Comparison of ENCODE assay signal across 13 cellular contexts in genomic region chr2:195049372-195050031, GRCh38.
DNase-seq lines count a peak whose midpoint lies in the region; ATAC-seq, FAIRE-seq and TF ChIP-seq lines count a peak whose summit lies in the region.
"Had no signal": no experiment of that assay in that cellular context is flagged by ENCODE, and none has a peak within 500 bp of the region (broad histone marks: within the 10 kb centered on the region; RNA-seq: fewer than 3 reads in every experiment).

No MANE protein-coding gene starts in this region.

- ATAC-seq in GM18520 (IDR thresholded peaks at IDR 0.05; ENCODE audit: unreplicated experiment), result peak; percentile 74
- peak; percentile 92 for ATAC-seq in GM21529 (IDR thresholded peaks at IDR 0.05; ENCODE audit: unreplicated experiment)
- ATAC-seq in HG03108 (IDR thresholded peaks at IDR 0.05; ENCODE audit: unreplicated experiment), result peak; percentile 76
- no peak for ATAC-seq in body of pancreas
- no peak for ATAC-seq in lower lobe of right lung
- ATAC-seq in left lung, result no peak

- no peaks in the 10 kb centered on the region for H3K36me3 Mint-ChIP-seq in astrocyte (ENCODE audit: low read depth, unreplicated experiment)

- no peaks in the 10 kb centered on the region for H3K4me1 Mint-ChIP-seq in astrocyte (ENCODE audit: low read depth, unreplicated experiment)

- H3K4me3 ChIP-seq in astrocyte (ENCODE audit: insufficient read depth, low read depth, low read length) (no peak overlapping the region), body of pancreas (no peak overlapping the region), lower lobe of right lung (no peak overlapping the region), left lung (no peak overlapping the region)

- no peak overlapping the region for H3K4me2 ChIP-seq in astrocyte (ENCODE audit: low read length)

- 26 to 39% methylated on average over 1 of the region's 1 CpG for WGBS in body of pancreas, 2 donors

- H3K27me3 Mint-ChIP-seq in astrocyte (ENCODE audit: low read depth, unreplicated experiment), result no peaks in the 10 kb centered on the region
- H3K27me3 Mint-ChIP-seq: CD4-positive, alpha-beta T cell had no signal

- H3K79me2 ChIP-seq in astrocyte (ENCODE audit: insufficient read depth, low read length), result no peaks in the 10 kb centered on the region

- no peaks in the 10 kb centered on the region for H4K20me1 ChIP-seq in astrocyte (ENCODE audit: insufficient read depth, low read length)

- H3K9me3 Mint-ChIP-seq in astrocyte (ENCODE audit: unreplicated experiment), result no peaks in the 10 kb centered on the region
- H3K9me3 Mint-ChIP-seq: CD4-positive, alpha-beta T cell; endodermal cell had no signal

- no peak for FAIRE-seq in astrocyte (lab: Jason Lieb, UNC)
- FAIRE-seq: islet of Langerhans had no signal

- H3K9me3 ChIP-seq in astrocyte (ENCODE audit: insufficient read depth, low read depth, low read length) (no peaks in the 10 kb centered on the region), body of pancreas (no peaks in the 10 kb centered on the region), lower lobe of right lung (no peaks in the 10 kb centered on the region), left lung (no peaks in the 10 kb centered on the region)

- H2AFZ ChIP-seq in astrocyte (ENCODE audit: low read depth, low read length), result no peak overlapping the region

- no peak overlapping the region for H3K9ac ChIP-seq in astrocyte (ENCODE audit: low read length)

- intact Hi-C loops in body of pancreas (cut with DNase I), result no loop called here
- intact Hi-C loops in cardiac septum (cut with DNase I), result no loop called here
- intact Hi-C loops in lower lobe of right lung (cut with DNase I), result no loop called here
- intact Hi-C loops in left lung (cut with DNase I), result no loop called here

- no peak for TF ChIP-seq POLR2A in body of pancreas (IDR thresholded peaks at IDR 0.05)

- no peak overlapping the region for H3K4me3 Mint-ChIP-seq in astrocyte (ENCODE audit: unreplicated experiment)
- H3K4me3 Mint-ChIP-seq: CD4-positive, alpha-beta T cell; endodermal cell had no signal

- H3K4me1 ChIP-seq in astrocyte (ENCODE audit: insufficient read depth, low read length), result no peaks in the 10 kb centered on the region
- H3K4me1 ChIP-seq in body of pancreas, result no peaks in the 10 kb centered on the region
- H3K4me1 ChIP-seq in lower lobe of right lung, result no peaks in the 10 kb centered on the region
- no peaks in the 10 kb centered on the region for H3K4me1 ChIP-seq in left lung

- no peaks in the 10 kb centered on the region for H3K27me3 ChIP-seq in astrocyte (ENCODE audit: insufficient read depth, low read length)
- H3K27me3 ChIP-seq in body of pancreas, result no peaks in the 10 kb centered on the region
- H3K27me3 ChIP-seq in lower lobe of right lung (ENCODE audit: low read depth), result no peaks in the 10 kb centered on the region
- no peaks in the 10 kb centered on the region for H3K27me3 ChIP-seq in left lung

- H3K27ac ChIP-seq in astrocyte (ENCODE audit: low read depth, low read length) (no peak overlapping the region), body of pancreas (no peak overlapping the region), lower lobe of right lung (no peak overlapping the region), left lung (no peak overlapping the region)

- H3K27ac Mint-ChIP-seq in astrocyte (ENCODE audit: unreplicated experiment), result no peak overlapping the region
- H3K27ac Mint-ChIP-seq: CD4-positive, alpha-beta T cell; endodermal cell had no signal

- peak; percentile 47 for DNase-seq in astrocyte (ENCODE audit: low read depth)
- DNase-seq in body of pancreas, result no peak
- DNase-seq in cardiac septum (ENCODE audit: low spot score), result no peak
- no peak for DNase-seq in lower lobe of right lung
- DNase-seq in left lung, result no peak
- DNase-seq: CD4-positive, alpha-beta T cell; endodermal cell; KG1; NCI-H526 had no signal

- no peaks in the 10 kb centered on the region for H3K36me3 ChIP-seq in astrocyte (ENCODE audit: insufficient read depth, low read length)
- no peaks in the 10 kb centered on the region for H3K36me3 ChIP-seq in body of pancreas (replicated peaks in 1 of 2; ENCODE audit: insufficient read depth in 1 of 2, low read depth in 2 of 2)
- no peaks in the 10 kb centered on the region for H3K36me3 ChIP-seq in lower lobe of right lung
- H3K36me3 ChIP-seq in left lung, result no peaks in the 10 kb centered on the region

- TF ChIP-seq CTCF in astrocyte (IDR thresholded peaks at IDR 0.05; ENCODE audit: insufficient read depth, low read depth, low read length) (no peak), body of pancreas (IDR thresholded peaks at IDR 0.05) (no peak), lower lobe of right lung (IDR thresholded peaks at IDR 0.05) (no peak), left lung (IDR thresholded peaks at IDR 0.05) (no peak)

Comparison
In these comparisons a context has a peak if more than half of its experiments do, and no peak if none do; other contexts are left out.
1. ATAC-seq: peak in GM18520 (single experiment), GM21529 (single experiment) and HG03108 (single experiment); none in body of pancreas (single experiment), lower lobe of right lung (0 of 2) and left lung (single experiment).